ENCODE assay signal across 1 cellular context in genomic region chr5:112737088-112737471, GRCh38.
TF ChIP-seq lines count a peak whose summit lies in the region.

No MANE protein-coding gene starts in this region.

TF ChIP-seq in GM23338, 12 proteins besides CTCF, POLR2A, EP300 and RAD21 (continued from another document):
- TF ChIP-seq NANOG (IDR thresholded peaks at IDR 0.05; ENCODE audit: borderline replicate concordance): no peak
- no peak for TF ChIP-seq ZNF331 (CRISPR knock-in tag; IDR thresholded peaks at IDR 0.05; ENCODE audit: low read depth)
- TF ChIP-seq REST (IDR thresholded peaks at IDR 0.05; ENCODE audit: unreplicated experiment): no peak
- TF ChIP-seq JUNB (IDR thresholded peaks at IDR 0.05; ENCODE audit: unreplicated experiment): no peak
- no peak for TF ChIP-seq POLR2AphosphoS5 (IDR thresholded peaks at IDR 0.05; ENCODE audit: low read depth)
- TF ChIP-seq EZH2phosphoT487 (IDR thresholded peaks at IDR 0.05; ENCODE audit: unreplicated experiment): no peak
- TF ChIP-seq ZNF114 (CRISPR knock-in tag; IDR thresholded peaks at IDR 0.05): no peak
- TF ChIP-seq CREB1 (CRISPR knock-in tag; IDR thresholded peaks at IDR 0.05; ENCODE audit: low read depth): no peak
- no peak for TF ChIP-seq EZH2 (IDR thresholded peaks at IDR 0.05; ENCODE audit: low read depth, unreplicated experiment)
